9 cellular contexts compared by ENCODE assay signal in genomic region chr21:20994790-20995189, GRCh38.
"Had no signal": no experiment of that assay in that cellular context is flagged by ENCODE, and none has a peak within 500 bp of the region (broad histone marks: within the 10 kb centered on the region; RNA-seq: fewer than 3 reads in every experiment).

No MANE protein-coding gene starts in this region.

- H3K9ac ChIP-seq: GM23248 had no signal

- H3K27ac ChIP-seq: GM23248 had no signal

- H3K4me3 ChIP-seq: GM23248, GM23338, HAP-1 had no signal

- H3K4me1 ChIP-seq: HAP-1 had no signal

- H3K4me2 ChIP-seq: GM23338 had no signal

- H3K36me3 ChIP-seq: HAP-1 had no signal

- ATAC-seq: GM23338, HCT116 had no signal

- DNase-seq: GM23248, GOT3, H7, H9, HCEC 1CT, HFFc6 had no signal
